Comparison of ENCODE assay signal across 17 cellular contexts in genomic region chr2:206079699-206080465, GRCh38. TPM values are rescaled to one million over a fixed set of nuclear protein-coding genes. Genes with fewer than 3 reads are reported as not detected.
DNase-seq lines count a peak whose midpoint lies in the region; FAIRE-seq and TF ChIP-seq lines count a peak whose summit lies in the region.
"Had no signal": no experiment of that assay in that cellular context is flagged by ENCODE, and none has a peak within 500 bp of the region (broad histone marks: within the 10 kb centered on the region; RNA-seq: fewer than 3 reads in every experiment).

No MANE protein-coding gene starts in this region.

- no peak for FAIRE-seq in GM19239 (lab: Jason Lieb, UNC)
- FAIRE-seq: GM12891 had no signal

- H3K4me3 Mint-ChIP-seq in IgD-negative memory B cell (peak overlapping the region in 1 of 4 donors; percentile 70), neural progenitor cell (no peak overlapping the region)
- H3K4me3 Mint-ChIP-seq: activated CD4-positive, alpha-beta T cell treated with anti-CD3 and anti-CD28 coated beads, Interleukin-2, amount 10 ng/mL, durations not matched to agents 7 days and 5 days; B cell had no signal

- H3K27me3 Mint-ChIP-seq in IgD-negative memory B cell (no peaks in the 10 kb centered on the region), neural progenitor cell (ENCODE audit: insufficient read depth, low read depth) (peaks cover 2% of the 10 kb centered on the region)
- H3K27me3 Mint-ChIP-seq: activated CD4-positive, alpha-beta T cell treated with anti-CD3 and anti-CD28 coated beads, Interleukin-2, amount 10 ng/mL, durations not matched to agents 7 days and 5 days; B cell had no signal

- DNase-seq in iPS DF 4.7 (ENCODE audit: extremely low read depth, low spot score) (peak; percentile 93), neural progenitor cell (ENCODE audit: low spot score) (no peak), NCI-H2081 treated with DMSO at 0.1 percent for 48 hours (lab: John Stamatoyannopoulos, UW) (no peak), GM19239 (ENCODE audit: insufficient read length, low spot score) (no peak), putamen (ENCODE audit: low spot score) (no peak)
- DNase-seq: activated CD4-positive, alpha-beta T cell treated with anti-CD3 and anti-CD28 coated beads, Interleukin-2, amount 10 ng/mL, durations not matched to agents 7 days and 5 days; DMS 273 treated with DMSO at 0.1 percent for 48 hours; GF-D8; left ventricle myocardium superior; NCI-H1436 treated with DMSO at 0.1 percent for 48 hours; NCI-H446; stimulated activated CD4-positive, alpha-beta T cell treated with anti-CD3 and anti-CD28 coated beads, Interleukin-2, amount 100 ng/mL, for 48 hours had no signal

- H3K4me1 ChIP-seq in ES-I3 (ENCODE audit: insufficient read depth, low read length) (peaks cover 37% of the 10 kb centered on the region), neural progenitor cell (peaks cover 27% of the 10 kb centered on the region)

- H4K20me1 ChIP-seq in neural progenitor cell (ENCODE audit: low read depth) = peaks cover 17% of the 10 kb centered on the region

- no peaks in the 10 kb centered on the region for H3K36me3 Mint-ChIP-seq in IgD-negative memory B cell
- H3K36me3 Mint-ChIP-seq in neural progenitor cell = peaks cover 1% of the 10 kb centered on the region

- H3K9me3 ChIP-seq in ES-I3 (ENCODE audit: control insufficient read depth, insufficient read depth, low read length) (no peaks in the 10 kb centered on the region), neural progenitor cell (ENCODE audit: low read depth) (no peaks in the 10 kb centered on the region)
- H3K9me3 ChIP-seq: ascending aorta had no signal

- no peak overlapping the region for H3K4me3 ChIP-seq in neural progenitor cell
- H3K4me3 ChIP-seq: ascending aorta had no signal

- H3K9ac ChIP-seq in ES-I3 (ENCODE audit: low read depth, low read length) (peak overlapping the region; percentile 36), neural progenitor cell (no peak overlapping the region)

- H3K4me2 ChIP-seq in neural progenitor cell = peak overlapping the region; percentile 41

- no peak overlapping the region for H3K27ac ChIP-seq in neural progenitor cell
- H3K27ac ChIP-seq: ascending aorta had no signal

- peaks cover 39 to 46% (median 41%) of the 10 kb centered on the region in 3 donors for H3K4me1 Mint-ChIP-seq in IgD-negative memory B cell
- peaks cover 27% of the 10 kb centered on the region for H3K4me1 Mint-ChIP-seq in neural progenitor cell

- H3K9me3 Mint-ChIP-seq in IgD-negative memory B cell = no peaks in the 10 kb centered on the region
- no peaks in the 10 kb centered on the region for H3K9me3 Mint-ChIP-seq in neural progenitor cell
- H3K9me3 Mint-ChIP-seq: activated CD4-positive, alpha-beta T cell treated with anti-CD3 and anti-CD28 coated beads, Interleukin-2, amount 10 ng/mL, durations not matched to agents 7 days and 5 days had no signal

- H3K36me3 ChIP-seq in ES-I3 (ENCODE audit: insufficient read depth, low read length) = no peaks in the 10 kb centered on the region
- no peaks in the 10 kb centered on the region for H3K36me3 ChIP-seq in neural progenitor cell
- H3K36me3 ChIP-seq: ascending aorta had no signal

- no peak for TF ChIP-seq CTCF in neural progenitor cell (IDR thresholded peaks at IDR 0.05)

- no peak overlapping the region for H2AFZ ChIP-seq in neural progenitor cell (replicated peaks)

- H3K79me2 ChIP-seq in neural progenitor cell (ENCODE audit: low read depth) = peaks cover 99% of the 10 kb centered on the region

- peak overlapping the region in 2 of 3 donors; percentile 19 to 62 for H3K27ac Mint-ChIP-seq in IgD-negative memory B cell
- H3K27ac Mint-ChIP-seq in neural progenitor cell = peak overlapping the region; percentile 55
- H3K27ac Mint-ChIP-seq: activated CD4-positive, alpha-beta T cell treated with anti-CD3 and anti-CD28 coated beads, Interleukin-2, amount 10 ng/mL, durations not matched to agents 7 days and 5 days; B cell had no signal

- H3K27me3 ChIP-seq in neural progenitor cell = no peaks in the 10 kb centered on the region
- H3K27me3 ChIP-seq: ascending aorta had no signal

- peaks cover 36% of the 10 kb centered on the region for H3F3A ChIP-seq in neural progenitor cell (ENCODE audit: low read depth)

RNA-seq across cellular contexts. Expression of gene INO80D, which starts 6.1 kb away (rescaled TPM):
- polyA plus RNA-seq in IgD-negative memory B cell = 12.0 TPM
- 8.1 and 11.3 TPM in 2 replicates for total RNA-seq in neural progenitor cell (ENCODE audit: low replicate concordance)
